In genomic region chr10:122154733-122155366, GRCh38 we compare ENCODE assay signal across 10 cellular contexts.
DNase-seq lines count a peak whose midpoint lies in the region; ATAC-seq and TF ChIP-seq lines count a peak whose summit lies in the region.
"Had no signal": no experiment of that assay in that cellular context is flagged by ENCODE, and none has a peak within 500 bp of the region (broad histone marks: within the 10 kb centered on the region; RNA-seq: fewer than 3 reads in every experiment).

No MANE protein-coding gene starts in this region.

- no peaks in the 10 kb centered on the region for H3K9me3 ChIP-seq in MM.1S (replicated peaks; ENCODE audit: insufficient read depth, low read length)
- H3K9me3 ChIP-seq in left lung, result no peaks in the 10 kb centered on the region

- H3K36me3 ChIP-seq in MM.1S (replicated peaks; ENCODE audit: insufficient read depth, low read length), result no peaks in the 10 kb centered on the region
- peaks cover 0 to 16% of the 10 kb centered on the region in 2 donors for H3K36me3 ChIP-seq in left lung

- H3K27me3 ChIP-seq in MM.1S (replicated peaks; ENCODE audit: insufficient read depth, low read length) (peaks cover 8% of the 10 kb centered on the region), left lung (no peaks in the 10 kb centered on the region)

- H3K79me2 ChIP-seq in MM.1S (ENCODE audit: low read length), result no peaks in the 10 kb centered on the region

- no peaks in the 10 kb centered on the region for H3F3A ChIP-seq in MM.1S (ENCODE audit: insufficient read depth, low read length)

- H4K20me1 ChIP-seq in MM.1S (ENCODE audit: insufficient read depth, low read length), result no peaks in the 10 kb centered on the region

- intact Hi-C loops in left lung (cut with DNase I), result no loop called here

- H3K9me2 ChIP-seq in MM.1S (replicated peaks; ENCODE audit: insufficient read depth, low read length), result no peaks in the 10 kb centered on the region

- H2AFZ ChIP-seq in MM.1S (ENCODE audit: low read length), result no peak overlapping the region

- H3K4me3 ChIP-seq in MM.1S (ENCODE audit: low read length) (no peak overlapping the region; the same call in 1 of the 2 replicates), choroid plexus epithelial cell (ENCODE audit: low read depth, low read length) (peak overlapping the region; percentile 46), left lung (no peak overlapping the region)
- H3K4me3 ChIP-seq: SK-N-MC had no signal

- no peak overlapping the region for H3K9ac ChIP-seq in MM.1S (ENCODE audit: low read length)

- peak; percentile 16 for DNase-seq in MM.1S
- peak; percentile 57 for DNase-seq in choroid plexus epithelial cell (ENCODE audit: low read depth)
- no peak for DNase-seq in left lung
- DNase-seq in stimulated activated CD4-positive, alpha-beta T cell treated with anti-CD3 and anti-CD28 coated beads, Interleukin-15, amount 100 ng/mL, for 24 hours, result no peak
- DNase-seq: activated naive CD8-positive, alpha-beta T cell treated with anti-CD3 and anti-CD28 coated beads, Interleukin-2, amount 10 ng/mL, durations not matched to agents 7 days and 5 days had no signal

- H3K4me1 ChIP-seq in MM.1S (ENCODE audit: low read length) (no peaks in the 10 kb centered on the region), left lung (peaks cover 6 to 8% of the 10 kb centered on the region in 2 donors)

- TF ChIP-seq CTCF in MM.1S (IDR thresholded peaks at IDR 0.05; ENCODE audit: low read length) (no peak), choroid plexus epithelial cell (conservative IDR thresholded peaks at IDR 0.05; ENCODE audit: low read depth, low read length) (peak; percentile 21), left lung (IDR thresholded peaks at IDR 0.05) (no peak)

- ATAC-seq in left lung, result peak; percentile 54
- ATAC-seq in HG02571 (IDR thresholded peaks at IDR 0.05; ENCODE audit: unreplicated experiment), result no peak
- ATAC-seq in GM18907 (IDR thresholded peaks at IDR 0.05; ENCODE audit: unreplicated experiment), result no peak
- ATAC-seq: natural killer cell treated with Interleukin-12 subunit alpha and Interleukin-12 subunit beta and Interleukin-15 and Interleukin-18, amount 100 ng/mL, for 72 hours had no signal

- no peak overlapping the region; the same call in 1 of the 2 replicates for H3K4me2 ChIP-seq in MM.1S (ENCODE audit: low read depth, low read length)

- no peak overlapping the region for H3K27ac ChIP-seq in MM.1S (ENCODE audit: low read length)
- peak overlapping the region in 1 of 2 donors; percentile 23 for H3K27ac ChIP-seq in left lung
- H3K27ac ChIP-seq in temporal lobe (ENCODE audit: low read depth, low read length), result peak overlapping the region; percentile 50
- H3K27ac ChIP-seq: SK-N-MC had no signal

Comparison
In these comparisons a context has a peak if more than half of its experiments do, and no peak if none do; other contexts are left out.
1. DNase-seq: peak in MM.1S (single experiment) and choroid plexus epithelial cell (single experiment); none in left lung (0 of 2) and stimulated activated CD4-positive, alpha-beta T cell treated with anti-CD3 and anti-CD28 coated beads, Interleukin-15, amount 100 ng/mL, for 24 hours (single experiment).